In genomic region chr19:17727843-17728242, GRCh38 we compare ENCODE assay signal across 22 cellular contexts. TPM values are rescaled to one million over a fixed set of nuclear protein-coding genes. Genes with fewer than 3 reads are reported as not detected.
"Had no signal": no experiment of that assay in that cellular context is flagged by ENCODE, and none has a peak within 500 bp of the region (broad histone marks: within the 10 kb centered on the region; RNA-seq: fewer than 3 reads in every experiment).

No MANE protein-coding gene starts in this region.

- ATAC-seq: activated CD8-positive, alpha-beta T cell treated with anti-CD3 and anti-CD28 coated beads, Interleukin-2, amount 10 ng/mL, durations not matched to agents 7 days and 5 days; PC-3 had no signal

- H3K27ac ChIP-seq: brain microvascular endothelial cell, cardiac muscle cell had no signal

- H3K27me3 ChIP-seq: brain microvascular endothelial cell, cardiac muscle cell had no signal

- H3K4me3 ChIP-seq: cardiac muscle cell had no signal

- DNase-seq: activated CD4-positive, alpha-beta T cell treated with anti-CD3 and anti-CD28 coated beads for 48 hours; activated CD4-positive, alpha-beta T cell treated with anti-CD3 and anti-CD28 coated beads, Interleukin-2, amount 50 U/mL, for 4 hours; activated CD4-positive, CD25-positive, alpha-beta regulatory T cell treated with anti-CD3 and anti-CD28 coated beads, Interleukin-2, amount 50 U/mL, for 72 hours; activated CD8-positive, alpha-beta memory T cell treated with anti-CD3 and anti-CD28 coated beads, Interleukin-2, amount 50 U/mL, for 48 hours; activated CD8-positive, alpha-beta T cell treated with anti-CD3 and anti-CD28 coated beads, Interleukin-2, amount 10 ng/mL, durations not matched to agents 7 days and 5 days; activated naive CD4-positive, alpha-beta T cell treated with anti-CD3 and anti-CD28 coated beads, Interleukin-2, amount 50 U/mL, for 16 hours; activated T-cell treated with anti-CD3 and anti-CD28 coated beads, Interleukin-2, amount 50 U/mL, for 1 hour; amygdala; brain microvascular endothelial cell; cerebellar nuclear complex; KG1; MV-4-11; NCI-H1092 treated with DMSO at 0.1 percent for 48 hours; NCI-H1417 treated with DMSO at 0.1 percent for 48 hours; NCI-H1694; NCI-H2029; NCI-H2107; NCI-H510A treated with DMSO at 0.1 percent for 48 hours; PC-3; SHP77 treated with DMSO at 0.1 percent for 48 hours had no signal

RNA-seq across cellular contexts. Expression of gene UNC13A, which starts 39.7 kb away (rescaled TPM):
- total RNA-seq: LHCN-M2, PC-3 had no signal
